In the genomic region with DNA sequence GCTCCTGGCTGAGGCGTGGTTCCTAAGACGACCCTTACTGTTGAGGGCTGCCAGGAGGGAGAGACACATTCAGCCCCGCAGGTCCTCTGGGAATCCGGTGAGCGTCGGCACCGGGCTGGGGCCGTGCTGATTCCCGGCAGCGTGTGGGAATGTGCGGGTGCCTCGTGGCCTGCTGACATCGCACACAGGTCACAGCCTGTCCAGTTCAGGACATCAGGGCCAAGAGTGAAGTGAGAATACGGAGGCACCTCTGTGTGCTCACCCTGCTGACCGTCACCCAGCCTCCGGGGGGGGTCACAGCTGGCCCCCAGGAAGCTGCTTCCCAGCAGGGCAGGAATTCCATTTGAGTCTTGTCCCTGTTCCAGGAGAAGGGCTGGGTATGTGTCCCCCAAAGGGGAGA, we compare ENCODE assay signal across 1 cellular context.
TF ChIP-seq lines count a peak whose summit lies in the region.

No MANE protein-coding gene starts in this region.

TF ChIP-seq in WTC11, 78 proteins besides CTCF, POLR2A, EP300 and RAD21 (continued from another document):
- TF ChIP-seq, protein P1, sequence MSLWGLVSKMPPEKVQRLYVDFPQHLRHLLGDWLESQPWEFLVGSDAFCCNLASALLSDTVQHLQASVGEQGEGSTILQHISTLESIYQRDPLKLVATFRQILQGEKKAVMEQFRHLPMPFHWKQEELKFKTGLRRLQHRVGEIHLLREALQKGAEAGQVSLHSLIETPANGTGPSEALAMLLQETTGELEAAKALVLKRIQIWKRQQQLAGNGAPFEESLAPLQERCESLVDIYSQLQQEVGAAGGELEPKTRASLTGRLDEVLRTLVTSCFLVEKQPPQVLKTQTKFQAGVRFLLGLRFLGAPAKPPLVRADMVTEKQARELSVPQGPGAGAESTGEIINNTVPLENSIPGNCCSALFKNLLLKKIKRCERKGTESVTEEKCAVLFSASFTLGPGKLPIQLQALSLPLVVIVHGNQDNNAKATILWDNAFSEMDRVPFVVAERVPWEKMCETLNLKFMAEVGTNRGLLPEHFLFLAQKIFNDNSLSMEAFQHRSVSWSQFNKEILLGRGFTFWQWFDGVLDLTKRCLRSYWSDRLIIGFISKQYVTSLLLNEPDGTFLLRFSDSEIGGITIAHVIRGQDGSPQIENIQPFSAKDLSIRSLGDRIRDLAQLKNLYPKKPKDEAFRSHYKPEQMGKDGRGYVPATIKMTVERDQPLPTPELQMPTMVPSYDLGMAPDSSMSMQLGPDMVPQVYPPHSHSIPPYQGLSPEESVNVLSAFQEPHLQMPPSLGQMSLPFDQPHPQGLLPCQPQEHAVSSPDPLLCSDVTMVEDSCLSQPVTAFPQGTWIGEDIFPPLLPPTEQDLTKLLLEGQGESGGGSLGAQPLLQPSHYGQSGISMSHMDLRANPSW (CRISPR knock-in tag; conservative IDR thresholded peaks at IDR 0.05; ENCODE audit: low read depth) = no peak
- no peak for TF ChIP-seq ZNF138 (CRISPR knock-in tag; conservative IDR thresholded peaks at IDR 0.05)
- TF ChIP-seq ETV6 (CRISPR knock-in tag; IDR thresholded peaks at IDR 0.05) = no peak
